1 cellular context compared by ENCODE assay signal in genomic region chr11:114340311-114341131, GRCh38.
TF ChIP-seq lines count a peak whose summit lies in the region.

No MANE protein-coding gene starts in this region.

TF ChIP-seq in HEK293, 187 proteins besides CTCF, POLR2A, EP300 and RAD21 (continued from another document):
- no peak for TF ChIP-seq ZNF132 (tag by site-specific recombination; IDR thresholded peaks at IDR 0.05; ENCODE audit: borderline replicate concordance)
- TF ChIP-seq GLIS2 (tag by site-specific recombination; IDR thresholded peaks at IDR 0.05), result no peak
- TF ChIP-seq ZNF174 (tag by site-specific recombination; IDR thresholded peaks at IDR 0.05), result no peak
- TF ChIP-seq ZNF335 (tag by site-specific recombination; conservative IDR thresholded peaks at IDR 0.05), result peak; percentile 63
- no peak for TF ChIP-seq ZNF148 (tag by site-specific recombination; IDR thresholded peaks at IDR 0.05; ENCODE audit: borderline replicate concordance)
- TF ChIP-seq ZNF548 (tag by site-specific recombination; IDR thresholded peaks at IDR 0.05), result no peak
- 0 out of 2 replicates have a peak, but pooled peaks have one; percentile 33 for TF ChIP-seq ZNF24 (tag by site-specific recombination; IDR thresholded peaks at IDR 0.05)
- no peak for TF ChIP-seq ZFP3 (tag by site-specific recombination; IDR thresholded peaks at IDR 0.05; ENCODE audit: low read depth)
- TF ChIP-seq PRDM10 (tag by site-specific recombination; IDR thresholded peaks at IDR 0.05), result no peak
- no peak for TF ChIP-seq TSHZ1 (tag by site-specific recombination; IDR thresholded peaks at IDR 0.05; ENCODE audit: borderline replicate concordance)
- no peak for TF ChIP-seq ZNF501 (tag by site-specific recombination; IDR thresholded peaks at IDR 0.05)
- peak; percentile 36; the same call in 1 of the 2 replicates for TF ChIP-seq ZNF660 (tag by site-specific recombination; IDR thresholded peaks at IDR 0.05)
- no peak for TF ChIP-seq INSM2 (tag by site-specific recombination; IDR thresholded peaks at IDR 0.05)
- no peak for TF ChIP-seq ZNF664 (tag by site-specific recombination; IDR thresholded peaks at IDR 0.05)
- TF ChIP-seq ZNF354C (tag by site-specific recombination; IDR thresholded peaks at IDR 0.05; ENCODE audit: borderline replicate concordance, low read depth), result no peak
- TF ChIP-seq KLF7 (tag by site-specific recombination; IDR thresholded peaks at IDR 0.05; ENCODE audit: borderline replicate concordance), result no peak
- no peak for TF ChIP-seq ZNF114 (tag by site-specific recombination; IDR thresholded peaks at IDR 0.05)
- TF ChIP-seq ZNF529 (tag by site-specific recombination; IDR thresholded peaks at IDR 0.05; ENCODE audit: insufficient replicate concordance), result no peak
